ENCODE assay signal across 8 cellular contexts in genomic region chr2:112566508-112566907, GRCh38. TPM values are rescaled to one million over a fixed set of nuclear protein-coding genes. Genes with fewer than 3 reads are reported as not detected.
DNase-seq lines count a peak whose midpoint lies in the region; ATAC-seq and FAIRE-seq lines count a peak whose summit lies in the region.
"Not testable (repeated sequence)": the region's sequence is repeated elsewhere in the genome, so short reads cannot be mapped to it uniquely, and the experiment has no call there.

No MANE protein-coding gene starts in this region.

- H3K4me1 Mint-ChIP-seq in activated CD4-positive, alpha-beta memory T cell treated with anti-CD3 and anti-CD28 coated beads, Interleukin-2, amount 10 ng/mL, durations not matched to agents 7 days and 5 days, result peaks cover 18% of the 10 kb centered on the region
- H3K4me1 Mint-ChIP-seq in stimulated activated memory B cell treated with anti-CD40 and anti-IgM and Interleukin-4, amounts not matched to agents 10 μg/mL and 1 μg/mL and 100 μg/mL, for 72 hours, result not testable (repeated sequence)

- peak; percentile 50 for FAIRE-seq in GM18507 (lab: Jason Lieb, UNC)

- peaks cover 75% of the 10 kb centered on the region for H3K36me3 Mint-ChIP-seq in activated CD4-positive, alpha-beta memory T cell treated with anti-CD3 and anti-CD28 coated beads, Interleukin-2, amount 10 ng/mL, durations not matched to agents 7 days and 5 days (ENCODE audit: low read depth)
- peaks cover 70% of the 10 kb centered on the region for H3K36me3 Mint-ChIP-seq in stimulated activated memory B cell treated with anti-CD40 and anti-IgM and Interleukin-4, amounts not matched to agents 10 μg/mL and 1 μg/mL and 100 μg/mL, for 72 hours

- peak overlapping the region; percentile 64 for H3K27ac Mint-ChIP-seq in activated CD4-positive, alpha-beta memory T cell treated with anti-CD3 and anti-CD28 coated beads, Interleukin-2, amount 10 ng/mL, durations not matched to agents 7 days and 5 days
- H3K27ac Mint-ChIP-seq in stimulated activated memory B cell treated with anti-CD40 and anti-IgM and Interleukin-4, amounts not matched to agents 10 μg/mL and 1 μg/mL and 100 μg/mL, for 72 hours, result peak overlapping the region; percentile 40

- POLR2A ChIA-PET in activated CD4-positive, alpha-beta memory T cell treated with anti-CD3 and anti-CD28 coated beads, Interleukin-2, amount 10 ng/mL, durations not matched to agents 7 days and 5 days (lab: Charles Lee), result not testable (repeated sequence)

- H3K4me3 Mint-ChIP-seq in activated CD4-positive, alpha-beta memory T cell treated with anti-CD3 and anti-CD28 coated beads, Interleukin-2, amount 10 ng/mL, durations not matched to agents 7 days and 5 days; stimulated activated memory B cell treated with anti-CD40 and anti-IgM and Interleukin-4, amounts not matched to agents 10 μg/mL and 1 μg/mL and 100 μg/mL, for 72 hours: not testable (repeated sequence)

- DNase-seq in GM18507 (ENCODE audit: extremely low spot score, insufficient read length, low read depth); activated CD4-positive, alpha-beta memory T cell treated with anti-CD3 and anti-CD28 coated beads, Interleukin-2, amount 10 ng/mL, durations not matched to agents 7 days and 5 days: not testable (repeated sequence)

- H3K27me3 Mint-ChIP-seq in activated CD4-positive, alpha-beta memory T cell treated with anti-CD3 and anti-CD28 coated beads, Interleukin-2, amount 10 ng/mL, durations not matched to agents 7 days and 5 days; stimulated activated memory B cell treated with anti-CD40 and anti-IgM and Interleukin-4, amounts not matched to agents 10 μg/mL and 1 μg/mL and 100 μg/mL, for 72 hours: not testable (repeated sequence)

- not testable (repeated sequence) for H3K9me3 Mint-ChIP-seq in activated CD4-positive, alpha-beta memory T cell treated with anti-CD3 and anti-CD28 coated beads, Interleukin-2, amount 10 ng/mL, durations not matched to agents 7 days and 5 days; stimulated activated memory B cell treated with anti-CD40 and anti-IgM and Interleukin-4, amounts not matched to agents 10 μg/mL and 1 μg/mL and 100 μg/mL, for 72 hours

- ATAC-seq in GM19397 (IDR thresholded peaks at IDR 0.05; ENCODE audit: unreplicated experiment) (peak; percentile 21), GM21619 (IDR thresholded peaks at IDR 0.05; ENCODE audit: unreplicated experiment) (peak; percentile 24), HG02759 (IDR thresholded peaks at IDR 0.05; ENCODE audit: unreplicated experiment) (peak; percentile 49), HG03097 (IDR thresholded peaks at IDR 0.05; ENCODE audit: low FRiP score, unreplicated experiment) (peak; percentile 13), HG03432 (IDR thresholded peaks at IDR 0.05; ENCODE audit: unreplicated experiment) (peak; percentile 16)
- ATAC-seq in stimulated activated memory B cell treated with anti-CD40 and anti-IgM and Interleukin-4, amounts not matched to agents 10 μg/mL and 1 μg/mL and 100 μg/mL, for 72 hours, result not testable (repeated sequence)

- CTCF ChIA-PET in activated CD4-positive, alpha-beta memory T cell treated with anti-CD3 and anti-CD28 coated beads, Interleukin-2, amount 10 ng/mL, durations not matched to agents 7 days and 5 days (lab: Charles Lee), result interaction anchor here (0.8 kb wide), 1 partner anchor 161 kb away, joined by 3 read pairs; no protein-coding TSS in a partner anchor

RNA-seq across cellular contexts. Expression of gene CHCHD5, which starts 17.9 kb away (rescaled TPM):
- total RNA-seq in activated CD4-positive, alpha-beta memory T cell treated with anti-CD3 and anti-CD28 coated beads, Interleukin-2, amount 10 ng/mL, durations not matched to agents 7 days and 5 days, result 10 to 100 TPM; 40.0 to 47.5 TPM

RNA-seq across cellular contexts. Expression of gene POLR1B, which starts 24.2 kb away (rescaled TPM):
- 10 to 100 TPM; 23.5 to 29.0 TPM for total RNA-seq in activated CD4-positive, alpha-beta memory T cell treated with anti-CD3 and anti-CD28 coated beads, Interleukin-2, amount 10 ng/mL, durations not matched to agents 7 days and 5 days
